In genomic region chr22:37316875-37317371, GRCh38 we compare ENCODE assay signal across 8 cellular contexts. TPM values are rescaled to one million over a fixed set of nuclear protein-coding genes. Genes with fewer than 3 reads are reported as not detected.
A peak's percentile ranks its signal among the peaks of the same experiment; 100 is the strongest.
DNase-seq lines count a peak whose midpoint lies in the region; ATAC-seq and TF ChIP-seq lines count a peak whose summit lies in the region.

No MANE protein-coding gene starts in this region.

- peak; percentile 86 to 89 for ATAC-seq in activated CD4-positive, CD25-positive, alpha-beta regulatory T cell treated with anti-CD3 and anti-CD28 coated beads, Interleukin-2, amount 50 U/mL, for 24 hours
- ATAC-seq in HG02678 (IDR thresholded peaks at IDR 0.05; ENCODE audit: unreplicated experiment), result no peak

- DNase-seq in A172 (ENCODE audit: low spot score) (peak; percentile 82), NCI-H2196 (lab: John Stamatoyannopoulos, UW; ENCODE audit: unreplicated experiment) (peak; percentile 48), cerebellar cortex (ENCODE audit: low spot score) (peak; percentile 85), kidney tubule cell (ENCODE audit: low spot score) (peak; percentile 94)
- peak; percentile 60 for DNase-seq in stimulated activated CD4-positive, alpha-beta T cell treated with anti-CD3 and anti-CD28 coated beads, Interleukin-2, amount 100 ng/mL, for 4 hours (ENCODE audit: low read depth)

- TF ChIP-seq CTCF in GM12874 (IDR thresholded peaks at IDR 0.05; ENCODE audit: insufficient read depth, low read depth, low read length), result peak; percentile 96

RNA-seq across cellular contexts. Expression of gene CYTH4, which starts 34.6 kb away (rescaled TPM):
- 0.26 and 0.43 TPM in 2 replicates for total RNA-seq in A172 (2014; rRNA removed; shearing (Covaris generic))
